In the genomic region with DNA sequence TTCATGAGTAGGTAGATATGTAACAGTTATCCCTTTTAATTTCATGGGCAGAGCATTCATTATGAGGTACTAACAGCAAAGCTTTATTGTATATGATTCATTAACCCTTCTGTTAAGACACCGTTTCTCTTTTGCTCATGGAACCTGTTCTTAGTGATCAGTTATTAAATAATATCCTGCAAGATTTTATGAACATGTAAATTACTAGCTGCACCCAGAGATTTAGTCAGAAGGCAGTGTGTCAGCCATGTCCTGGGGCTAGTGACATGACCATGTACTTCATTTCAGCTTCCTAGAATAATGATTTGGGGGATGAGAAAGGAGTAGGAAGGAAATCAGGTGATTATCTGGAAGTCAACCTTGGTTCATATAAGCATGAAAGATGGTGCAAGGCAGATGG, we compare ENCODE assay signal across 30 cellular contexts.
"Had no signal": no experiment of that assay in that cellular context is flagged by ENCODE, and none has a peak within 500 bp of the region (broad histone marks: within the 10 kb centered on the region; RNA-seq: fewer than 3 reads in every experiment).

No MANE protein-coding gene starts in this region.

- H3K4me3 ChIP-seq: neural progenitor cell, ovary, psoas muscle, right lobe of liver, sigmoid colon, stomach, suprapubic skin, testis, tibial artery, transverse colon, upper lobe of right lung, uterus had no signal

- H3K36me3 Mint-ChIP-seq: natural killer cell; neural progenitor cell; stimulated activated effector memory CD8-positive, alpha-beta T cell treated with anti-CD3 and anti-CD28 coated beads, Interleukin-12 subunit alpha, Interleukin-12 subunit beta, amount 100 ng/mL, for 72 hours; stimulated activated naive B cell treated with anti-CD40 and anti-IgM and Interleukin-4, amounts not matched to agents 10 μg/mL and 1 μg/mL and 100 μg/mL, for 72 hours; type B pancreatic cell had no signal

- H3K4me1 Mint-ChIP-seq: natural killer cell; neural progenitor cell; stimulated activated effector memory CD8-positive, alpha-beta T cell treated with anti-CD3 and anti-CD28 coated beads, Interleukin-12 subunit alpha, Interleukin-12 subunit beta, amount 100 ng/mL, for 72 hours had no signal

- H3K4me3 Mint-ChIP-seq: natural killer cell; nephron; neural progenitor cell; stimulated activated effector memory CD8-positive, alpha-beta T cell treated with anti-CD3 and anti-CD28 coated beads, Interleukin-12 subunit alpha, Interleukin-12 subunit beta, amount 100 ng/mL, for 72 hours; stimulated activated naive B cell treated with anti-CD40 and anti-IgM and Interleukin-4, amounts not matched to agents 10 μg/mL and 1 μg/mL and 100 μg/mL, for 72 hours; stimulated activated naive CD8-positive, alpha-beta T cell treated with anti-CD3 and anti-CD28 coated beads, Interleukin-15, Interleukin-2, amounts not matched to agents 100 ng/mL and 50 ng/mL, for 24 hours; type B pancreatic cell had no signal

- H3K4me2 ChIP-seq: neural progenitor cell had no signal

- H3K27ac Mint-ChIP-seq: natural killer cell; nephron; neural progenitor cell; progenitor cell of endocrine pancreas; stimulated activated effector memory CD8-positive, alpha-beta T cell treated with anti-CD3 and anti-CD28 coated beads, Interleukin-12 subunit alpha, Interleukin-12 subunit beta, amount 100 ng/mL, for 72 hours; stimulated activated naive B cell treated with anti-CD40 and anti-IgM and Interleukin-4, amounts not matched to agents 10 μg/mL and 1 μg/mL and 100 μg/mL, for 72 hours; stimulated activated naive CD8-positive, alpha-beta T cell treated with anti-CD3 and anti-CD28 coated beads, Interleukin-15, Interleukin-2, amounts not matched to agents 100 ng/mL and 50 ng/mL, for 24 hours; type B pancreatic cell had no signal

- H3K4me1 ChIP-seq: neural progenitor cell, parathyroid adenoma, psoas muscle, right lobe of liver, sigmoid colon, stomach, testis, transverse colon, upper lobe of right lung, uterus had no signal

- H3K9me3 Mint-ChIP-seq: natural killer cell; nephron; stimulated activated effector memory CD8-positive, alpha-beta T cell treated with anti-CD3 and anti-CD28 coated beads, Interleukin-12 subunit alpha, Interleukin-12 subunit beta, amount 100 ng/mL, for 72 hours; stimulated activated naive B cell treated with anti-CD40 and anti-IgM and Interleukin-4, amounts not matched to agents 10 μg/mL and 1 μg/mL and 100 μg/mL, for 72 hours; stimulated activated naive CD8-positive, alpha-beta T cell treated with anti-CD3 and anti-CD28 coated beads, Interleukin-15, Interleukin-2, amounts not matched to agents 100 ng/mL and 50 ng/mL, for 24 hours; type B pancreatic cell had no signal

- H3K27me3 Mint-ChIP-seq: progenitor cell of endocrine pancreas had no signal

- H3K27ac ChIP-seq: neural progenitor cell, ovary, parathyroid adenoma, psoas muscle, right lobe of liver, sigmoid colon, stomach, suprapubic skin, testis, tibial artery, transverse colon, upper lobe of right lung, uterus had no signal

- ATAC-seq: natural killer cell; psoas muscle; right cardiac atrium; right lobe of liver; stimulated activated effector memory CD8-positive, alpha-beta T cell treated with anti-CD3 and anti-CD28 coated beads, Interleukin-12 subunit alpha, Interleukin-12 subunit beta, amount 100 ng/mL, for 72 hours; stimulated activated naive B cell treated with anti-CD40 and anti-IgM and Interleukin-4, amounts not matched to agents 10 μg/mL and 1 μg/mL and 100 μg/mL, for 72 hours; upper lobe of right lung had no signal

- H3K36me3 ChIP-seq: neural progenitor cell, ovary, right lobe of liver, sigmoid colon, stomach, suprapubic skin, tibial artery, transverse colon, upper lobe of right lung, uterus had no signal

- DNase-seq: natural killer cell; occipital lobe; ovary; posterior cingulate gyrus; psoas muscle; right cardiac atrium; right lobe of liver; sigmoid colon; small intestine; stimulated activated CD4-positive, alpha-beta T cell treated with anti-CD3 and anti-CD28 coated beads, Interleukin-15, amount 100 ng/mL, for 24 hours; stimulated activated CD4-positive, alpha-beta T cell treated with anti-CD3 and anti-CD28 coated beads, Interleukin-2, amount 100 ng/mL, for 24 hours; stimulated activated CD4-positive, alpha-beta T cell treated with anti-CD3 and anti-CD28 coated beads, Interleukin-2, amount 100 ng/mL, for 48 hours; stimulated activated CD4-positive, alpha-beta T cell treated with anti-CD3 and anti-CD28 coated beads, Interleukin-4, amount 100 ng/mL, for 24 hours; stimulated activated naive B cell treated with anti-CD40 and anti-IgM and Interleukin-4, amounts not matched to agents 10 μg/mL and 1 μg/mL and 100 μg/mL, for 72 hours; stimulated activated naive CD4-positive, alpha-beta T cell treated with Interleukin-2 at 50 U/mL for 16 hours; stomach; substantia nigra; testis; tibial artery; transverse colon; upper lobe of right lung; uterus had no signal

- H2AFZ ChIP-seq: neural progenitor cell, parathyroid adenoma had no signal

- H3K27me3 ChIP-seq: ovary, right lobe of liver, suprapubic skin, testis, uterus had no signal

- H3K79me2 ChIP-seq: parathyroid adenoma had no signal
